Comparison of ENCODE assay signal across 9 cellular contexts in genomic region chr12:57090456-57090855, GRCh38. TPM values are rescaled to one million over a fixed set of nuclear protein-coding genes. Genes with fewer than 3 reads are reported as not detected.
DNase-seq lines count a peak whose midpoint lies in the region; TF ChIP-seq lines count a peak whose summit lies in the region.
"Had no signal": no experiment of that assay in that cellular context is flagged by ENCODE, and none has a peak within 500 bp of the region (broad histone marks: within the 10 kb centered on the region; RNA-seq: fewer than 3 reads in every experiment).

No MANE protein-coding gene starts in this region.

- H3K27ac ChIP-seq in sigmoid colon: peak overlapping the region; percentile 97 to 100 (median 99)

- TF ChIP-seq EP300 in sigmoid colon (IDR thresholded peaks at IDR 0.05): no peak

- TF ChIP-seq POLR2A in sigmoid colon (IDR thresholded peaks at IDR 0.05): no peak

- no peaks in the 10 kb centered on the region for H3K9me3 ChIP-seq in sigmoid colon

- no peak for DNase-seq in GM12864 (ENCODE audit: low read depth)
- no peak for DNase-seq in fibroblast of the aortic adventitia (ENCODE audit: low read depth)
- peak; percentile 66 for DNase-seq in sigmoid colon
- no peak for DNase-seq in NCI-H1092 (lab: John Stamatoyannopoulos, UW)
- no peak for DNase-seq in LoVo (ENCODE audit: low spot score)
- DNase-seq in stimulated activated naive CD4-positive, alpha-beta T cell treated with Interleukin-2 at 50 U/mL for 16 hours (lab: John Stamatoyannopoulos, UW): no peak
- no peak for DNase-seq in amniotic stem cell (lab: John Stamatoyannopoulos, UW)
- DNase-seq: NCI-H2081 treated with DMSO at 0.1 percent for 48 hours had no signal

- intact Hi-C loops in sigmoid colon (cut with DNase I): no loop called here

- H3K27me3 ChIP-seq in sigmoid colon: no peaks in the 10 kb centered on the region

- H3K4me3 ChIP-seq in GM12864 (ENCODE audit: low read depth, low read length): peak overlapping the region; percentile 29
- peak overlapping the region; percentile 98 for H3K4me3 ChIP-seq in WI38 (ENCODE audit: low read depth, low read length)
- H3K4me3 ChIP-seq in fibroblast of the aortic adventitia (ENCODE audit: low read depth, low read length): peak overlapping the region; percentile 95
- peak overlapping the region; percentile 75 to 96 (median 88) for H3K4me3 ChIP-seq in sigmoid colon

- WGBS in sigmoid colon, 2 donors: 69 to 81% methylated on average over 6 of the region's 6 CpGs

- H3K36me3 ChIP-seq in sigmoid colon: peaks cover 10 to 39% (median 27%) of the 10 kb centered on the region in 4 donors

- peaks cover 0 to 75% (median 65%) of the 10 kb centered on the region in 4 donors for H3K4me1 ChIP-seq in sigmoid colon

- no peak for TF ChIP-seq CTCF in GM12864 (IDR thresholded peaks at IDR 0.05; ENCODE audit: low read depth, low read length, missing control alignments)
- TF ChIP-seq CTCF in WI38 (IDR thresholded peaks at IDR 0.05; ENCODE audit: low read depth, low read length): no peak
- no peak for TF ChIP-seq CTCF in fibroblast of the aortic adventitia (IDR thresholded peaks at IDR 0.05; ENCODE audit: insufficient read depth, low read length)
- no peak for TF ChIP-seq CTCF in sigmoid colon (IDR thresholded peaks at IDR 0.05)

RNA-seq across cellular contexts. Expression of gene NAB2, which starts 1.5 kb away (rescaled TPM):
- total RNA-seq in fibroblast of the aortic adventitia (ENCODE audit: low replicate concordance): 41.8 and 54.2 TPM in 2 replicates
- 10 to 100 TPM; 24.8 to 28.9 (median 27.4) TPM for total RNA-seq in sigmoid colon
- polyA plus RNA-seq in sigmoid colon: 1 to 10 TPM; 2.5 to 9.5 (median 5.4) TPM

RNA-seq across cellular contexts. Expression of gene NEMP1, which starts 11.9 kb away (rescaled TPM):
- total RNA-seq in fibroblast of the aortic adventitia (ENCODE audit: low replicate concordance): 4.7 and 25.0 TPM in 2 replicates
- 10 to 100 TPM; 11.5 to 13.6 (median 12.7) TPM for total RNA-seq in sigmoid colon
- polyA plus RNA-seq in sigmoid colon: 1 to 10 TPM in 1 of 3 donors, under 1 TPM in 2; 0.60 to 6.2 (median 0.92) TPM

RNA-seq across cellular contexts. Expression of gene STAT6, which starts 20.7 kb away (rescaled TPM):
- total RNA-seq in fibroblast of the aortic adventitia (ENCODE audit: low replicate concordance) (89.0 and 102 TPM in 2 replicates), sigmoid colon (100 to 1,000 TPM; 105 to 163 (median 113) TPM)
- polyA plus RNA-seq in sigmoid colon: 100 to 1,000 TPM in 2 of 3 donors, 10 to 100 TPM in 1; 66.1 to 210 (median 123) TPM

RNA-seq across cellular contexts. Expression of gene LRP1, which starts 37.8 kb away (rescaled TPM):
- total RNA-seq in fibroblast of the aortic adventitia (ENCODE audit: low replicate concordance): 381 and 541 TPM in 2 replicates
- total RNA-seq in sigmoid colon: 100 to 1,000 TPM; 147 to 262 (median 204) TPM
- polyA plus RNA-seq in sigmoid colon: 10 to 100 TPM; 11.4 to 57.9 (median 14.1) TPM

RNA-seq across cellular contexts. Expression of gene MYO1A, which starts 40.5 kb away (rescaled TPM):
- total RNA-seq in fibroblast of the aortic adventitia (ENCODE audit: low replicate concordance) (0.09 and 3.4 TPM in 2 replicates), sigmoid colon (1 to 10 TPM in 2 of 4 donors, under 1 TPM in 2; 0.71 to 7.2 (median 1.3) TPM)
- 100 to 1,000 TPM in 2 of 3 donors, 10 to 100 TPM in 1; 89.5 to 112 (median 103) TPM for polyA plus RNA-seq in sigmoid colon

Comparison
In these comparisons a context has a peak if more than half of its experiments do, and no peak if none do; other contexts are left out.
1. H3K4me3 ChIP-seq: peak in every context shown above with its lines; median percentile 98 in WI38; 95 in fibroblast of the aortic adventitia; 88 in sigmoid colon; 29 in GM12864.